Comparison of ENCODE assay signal across 8 cellular contexts in genomic region chr3:119559441-119559963, GRCh38. TPM values are rescaled to one million over a fixed set of nuclear protein-coding genes. Genes with fewer than 3 reads are reported as not detected.
DNase-seq lines count a peak whose midpoint lies in the region; ATAC-seq and TF ChIP-seq lines count a peak whose summit lies in the region.

A gene with protein sequence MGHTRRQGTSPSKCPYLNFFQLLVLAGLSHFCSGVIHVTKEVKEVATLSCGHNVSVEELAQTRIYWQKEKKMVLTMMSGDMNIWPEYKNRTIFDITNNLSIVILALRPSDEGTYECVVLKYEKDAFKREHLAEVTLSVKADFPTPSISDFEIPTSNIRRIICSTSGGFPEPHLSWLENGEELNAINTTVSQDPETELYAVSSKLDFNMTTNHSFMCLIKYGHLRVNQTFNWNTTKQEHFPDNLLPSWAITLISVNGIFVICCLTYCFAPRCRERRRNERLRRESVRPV (minus strand): TSS chr3:119559614. CDS start chr3:119557728, 1,886 bp downstream.

- no peaks in the 10 kb centered on the region for H3K36me3 ChIP-seq in right atrium auricular region

- peaks cover 0 to 6% of the 10 kb centered on the region in 2 donors for H3K4me1 ChIP-seq in right atrium auricular region

- TF ChIP-seq CTCF in RWPE1 (conservative IDR thresholded peaks at IDR 0.05; ENCODE audit: low read depth) (no peak), right atrium auricular region (IDR thresholded peaks at IDR 0.05) (peak in 1 of 2 donors; percentile 51)

- DNase-seq in Daoy (ENCODE audit: low read depth): peak; percentile 46
- peak; percentile 19 for DNase-seq in RWPE1 (ENCODE audit: low spot score)
- DNase-seq in activated effector memory CD4-positive, alpha-beta T cell treated with Interleukin-2 at 50 U/mL for 16 hours: peak; percentile 51
- peak; percentile 72 for DNase-seq in right atrium auricular region (ENCODE audit: low spot score)
- peak; percentile 65 for DNase-seq in stimulated activated CD4-positive, alpha-beta T cell treated with anti-CD3 and anti-CD28 coated beads, Interleukin-4, amount 100 ng/mL, for 24 hours
- DNase-seq in GOT3 (lab: John Stamatoyannopoulos, UW): no peak

- CTCF ChIA-PET in RWPE1 (lab: Yijun Ruan, JAX): interaction anchor here (0.6 to 1.0 kb wide), 2 partner anchors 9 to 34 kb away, joined by 3 read pairs; no protein-coding TSS in a partner anchor

- H3K9me3 ChIP-seq in right atrium auricular region: no peaks in the 10 kb centered on the region

- no peak within 1 kb of the TSS for H3K4me3 ChIP-seq in right atrium auricular region

- ATAC-seq in GM19455 (IDR thresholded peaks at IDR 0.05; ENCODE audit: unreplicated experiment) (peak; percentile 72), HG03439 (IDR thresholded peaks at IDR 0.05; ENCODE audit: unreplicated experiment) (peak; percentile 55)

- no peak within 1 kb of the TSS for H3K27ac ChIP-seq in RWPE1
- no peak within 1 kb of the TSS for H3K27ac ChIP-seq in right atrium auricular region

- no peaks in the 10 kb centered on the region for H3K27me3 ChIP-seq in right atrium auricular region

- POLR2A ChIA-PET in RWPE1 (lab: Yijun Ruan, JAX; ENCODE audit: low non-redundant PET): no interaction called here

RNA-seq across cellular contexts. Expression of the gene that starts here (rescaled TPM):
- not detected in 2 replicates for total RNA-seq in Daoy (2014; rRNA removed; shearing (Covaris generic))
- under 1 TPM; 0.20 to 0.67 TPM for total RNA-seq in right atrium auricular region

Comparison
In these comparisons a context has a peak if more than half of its experiments do, and no peak if none do; other contexts are left out.
1. Peak in DNase-seq in Daoy; RNA of the gene not detected or under 1 TPM.
2. Peak in DNase-seq in right atrium auricular region; RNA of the gene not detected or under 1 TPM.